19 cellular contexts compared by ENCODE assay signal in genomic region chr2:46877619-46878113, GRCh38. TPM values are rescaled to one million over a fixed set of nuclear protein-coding genes. Genes with fewer than 3 reads are reported as not detected.
DNase-seq lines count a peak whose midpoint lies in the region; ATAC-seq, FAIRE-seq and TF ChIP-seq lines count a peak whose summit lies in the region.
"Had no signal": no experiment of that assay in that cellular context is flagged by ENCODE, and none has a peak within 500 bp of the region (broad histone marks: within the 10 kb centered on the region; RNA-seq: fewer than 3 reads in every experiment).

No MANE protein-coding gene starts in this region.

- peak overlapping the region; percentile 52; the same call in 1 of the 2 replicates for H3K56ac ChIP-seq in IMR-90 (ENCODE audit: extremely low read depth, insufficient read depth, low read length)

- FAIRE-seq in A549 (lab: Jason Lieb, UNC), result no peak
- FAIRE-seq: A204.1, RCC 7860 had no signal

- peaks cover 24 to 76% of the 10 kb centered on the region in 2 experiments for H3K79me1 ChIP-seq in IMR-90 (ENCODE audit: low read depth in 1 of 2, low read length in 2 of 2)
- no peaks in the 10 kb centered on the region for H3K79me1 ChIP-seq in neuronal stem cell (ENCODE audit: low read depth, low read length)

- H3K27ac ChIP-seq in A549 (peak overlapping the region; percentile 87 to 91), IMR-90 (ENCODE audit: insufficient read depth, low read length) (peak overlapping the region; percentile 91), coronary artery (peak overlapping the region in 1 of 2 donors; percentile 21), neuronal stem cell (replicated peaks; ENCODE audit: low read length) (no peak overlapping the region), tibial nerve (peak overlapping the region in 2 of 4 donors; percentile 30 to 46)
- H3K27ac ChIP-seq: BLaER1, KMS-11 had no signal

- no peak overlapping the region for H3K4me3 ChIP-seq in A549
- no peak overlapping the region for H3K4me3 ChIP-seq in IMR-90 (ENCODE audit: insufficient read depth, low read depth, low read length)
- H3K4me3 ChIP-seq in coronary artery, result no peak overlapping the region
- peak overlapping the region in 1 of 2 donors; percentile 67 for H3K4me3 ChIP-seq in neuronal stem cell (ENCODE audit: low read length in 2 of 2)
- H3K4me3 ChIP-seq in tibial nerve, result no peak overlapping the region
- H3K4me3 ChIP-seq: BLaER1 had no signal

- peak overlapping the region; percentile 87 for H2AK9ac ChIP-seq in IMR-90 (replicated peaks; ENCODE audit: low read depth, low read length, poor library complexity)

- peaks cover 88% of the 10 kb centered on the region for H3K4me1 ChIP-seq in A549
- peaks cover 54% of the 10 kb centered on the region for H3K4me1 ChIP-seq in IMR-90 (ENCODE audit: control insufficient read depth, insufficient read depth, low read length)
- peaks cover 5 to 18% of the 10 kb centered on the region in 2 donors for H3K4me1 ChIP-seq in neuronal stem cell (ENCODE audit: control insufficient read depth in 2 of 2, insufficient read depth in 1 of 2, low read depth in 1 of 2, low read length in 2 of 2)
- H3K4me1 ChIP-seq in tibial nerve, result peaks cover 0 to 52% (median 24%) of the 10 kb centered on the region in 4 donors

- H4K8ac ChIP-seq in IMR-90 (ENCODE audit: low read depth in 2 of 2, low read length in 2 of 2) (peak overlapping the region; percentile 72 to 100), neuronal stem cell (ENCODE audit: low read depth, low read length) (peak overlapping the region; percentile 95)

- H2BK5ac ChIP-seq in IMR-90 (ENCODE audit: low read depth, low read length, poor library complexity, severe bottlenecking) (peak overlapping the region; percentile 100), neuronal stem cell (ENCODE audit: low read length) (no peak overlapping the region)

- peak overlapping the region; percentile 100 for H2AK5ac ChIP-seq in IMR-90 (ENCODE audit: low read depth, low read length)
- H2AK5ac ChIP-seq in neuronal stem cell (ENCODE audit: low read depth, low read length), result no peak overlapping the region

- TF ChIP-seq EP300 in A549 (IDR thresholded peaks at IDR 0.05) (no peak), tibial nerve (IDR thresholded peaks at IDR 0.05) (no peak)

- peaks cover 55% of the 10 kb centered on the region for H3K9me1 ChIP-seq in IMR-90 (ENCODE audit: insufficient read depth, low read length)

- H2AFZ ChIP-seq in IMR-90 (replicated peaks; ENCODE audit: low read length, poor library complexity) (peak overlapping the region; percentile 65), neuronal stem cell (ENCODE audit: low read length) (no peak overlapping the region)

- H2BK12ac ChIP-seq in neuronal stem cell (ENCODE audit: low read length), result no peak overlapping the region

- in situ Hi-C loops in IMR-90 (cut with MboI; ENCODE audit: low sequenced_read_pairs), result no loop called here

- no peak for TF ChIP-seq CTCF in A549 (IDR thresholded peaks at IDR 0.05)
- no peak for TF ChIP-seq CTCF in IMR-90 (conservative IDR thresholded peaks at IDR 0.05; ENCODE audit: low read depth, low read length)
- TF ChIP-seq CTCF in coronary artery (IDR thresholded peaks at IDR 0.05), result no peak
- TF ChIP-seq CTCF in tibial nerve (IDR thresholded peaks at IDR 0.05), result no peak

- dilution Hi-C loops in IMR-90 (cut with HindIII; ENCODE audit: low sequenced_read_pairs, unreplicated experiment), result no loop called here

- CTCF ChIA-PET in A549 (lab: Yijun Ruan, JAX), result interaction anchor here (0.6 to 2.5 kb wide), 17 partner anchors 11 to 244 kb away, joined by 3 to 15 read pairs (median 5); no protein-coding TSS in a partner anchor
- CTCF ChIA-PET in IMR-90 (lab: Yijun Ruan, JAX), result interaction anchor here (0.7 to 1.0 kb wide), 3 partner anchors 11 to 221 kb away, joined by 3 to 5 read pairs (median 3); no protein-coding TSS in a partner anchor

- H3K23ac ChIP-seq in IMR-90 (ENCODE audit: low read depth, low read length) (peak overlapping the region; percentile 99), neuronal stem cell (ENCODE audit: low read depth, low read length, poor library complexity) (peak overlapping the region; percentile 92)

- H2BK120ac ChIP-seq in IMR-90 (ENCODE audit: low read depth, low read length) (peak overlapping the region; percentile 99), neuronal stem cell (ENCODE audit: low read depth, low read length) (no peak overlapping the region)

- H4K20me1 ChIP-seq in IMR-90 (ENCODE audit: insufficient read depth, low read length), result no peaks in the 10 kb centered on the region; the same call in 1 of the 2 replicates
- H4K20me1 ChIP-seq: BLaER1 had no signal

- peak overlapping the region; percentile 100 for H3K4ac ChIP-seq in IMR-90 (ENCODE audit: low read depth, low read length)
- H3K4ac ChIP-seq in neuronal stem cell (ENCODE audit: low read length), result peak overlapping the region; percentile 91

- H3K9me3 ChIP-seq in A549 (peaks cover 5% of the 10 kb centered on the region), IMR-90 (ENCODE audit: control insufficient read depth, insufficient read depth, low read length) (no peaks in the 10 kb centered on the region), neuronal stem cell (replicated peaks in 1 of 2; ENCODE audit: control insufficient read depth in 2 of 2, insufficient read depth in 1 of 2, low read depth in 1 of 2, low read length in 2 of 2) (peaks cover 2 to 12% of the 10 kb centered on the region in 2 donors), tibial nerve (no peaks in the 10 kb centered on the region)
- H3K9me3 ChIP-seq: BLaER1 had no signal

- H3K14ac ChIP-seq in IMR-90 (replicated peaks; ENCODE audit: low read depth, low read length) (peak overlapping the region; percentile 99), neuronal stem cell (ENCODE audit: low read length) (peak overlapping the region; percentile 41)

- H4K5ac ChIP-seq in IMR-90 (ENCODE audit: low read depth, low read length), result peak overlapping the region; percentile 97

- POLR2A ChIA-PET in A549 (lab: Yijun Ruan, JAX), result no interaction called here
- POLR2A ChIA-PET in IMR-90 (lab: Charles Lee; ENCODE audit: unreplicated experiment), result no interaction called here

- no peaks in the 10 kb centered on the region for H3K36me3 ChIP-seq in IMR-90 (ENCODE audit: control insufficient read depth, insufficient read depth, low read length)
- peaks cover 0 to 8% of the 10 kb centered on the region in 2 donors for H3K36me3 ChIP-seq in neuronal stem cell (replicated peaks in 1 of 2; ENCODE audit: control insufficient read depth in 2 of 2, insufficient read depth in 2 of 2, low read length in 2 of 2)
- no peaks in the 10 kb centered on the region for H3K36me3 ChIP-seq in tibial nerve
- H3K36me3 ChIP-seq: BLaER1 had no signal

- intact Hi-C loops in IMR-90 (cut with micrococcal nuclease) (loop anchor here (2.0 kb wide), 2 partner anchors 177 to 245 kb away; no protein-coding TSS in a partner anchor), posterior vena cava (cut with DNase I) (loop anchor here (5.0 to 10.0 kb wide), 2 partner anchors 73 to 75 kb away; no protein-coding TSS in a partner anchor)

- no peak; the same call in 1 of the 2 replicates for TF ChIP-seq POLR2A in A549 (IDR thresholded peaks at IDR 0.05; ENCODE audit: low read length)
- TF ChIP-seq POLR2A in IMR-90 (IDR thresholded peaks at IDR 0.05; ENCODE audit: low read depth, low read length), result 0 out of 2 replicates have a peak, but pooled peaks have one; percentile 33
- no peak for TF ChIP-seq POLR2A in tibial nerve (IDR thresholded peaks at IDR 0.05)

- H3K9ac ChIP-seq in IMR-90 (ENCODE audit: low read depth, low read length) (peak overlapping the region; percentile 40), neuronal stem cell (ENCODE audit: low read depth, low read length, poor library complexity) (peak overlapping the region; percentile 77)
- H3K9ac ChIP-seq: BLaER1, KMS-11 had no signal

- no peak for ATAC-seq in A549
- ATAC-seq in IMR-90 (ENCODE audit: low read depth), result no peak
- no peak for ATAC-seq in HG03280 (IDR thresholded peaks at IDR 0.05; ENCODE audit: unreplicated experiment)

- H3K4me2 ChIP-seq in A549, result no peak overlapping the region
- no peak overlapping the region for H3K4me2 ChIP-seq in IMR-90 (ENCODE audit: low read depth, low read length)
- H3K4me2 ChIP-seq in neuronal stem cell (ENCODE audit: insufficient read depth, low read length, poor library complexity, severe bottlenecking), result no peak overlapping the region
- H3K4me2 ChIP-seq: BLaER1, KMS-11 had no signal

- H4K91ac ChIP-seq in IMR-90 (ENCODE audit: insufficient read depth, low read depth, low read length) (peak overlapping the region; percentile 98), neuronal stem cell (ENCODE audit: low read depth, low read length, poor library complexity) (peak overlapping the region; percentile 77)

- H2BK15ac ChIP-seq in IMR-90 (ENCODE audit: low read depth, low read length), result peak overlapping the region; percentile 100
- H2BK15ac ChIP-seq in neuronal stem cell (ENCODE audit: low read length), result no peak overlapping the region

- peak overlapping the region; percentile 99 for H2BK20ac ChIP-seq in IMR-90 (ENCODE audit: low read depth, low read length)

- TF ChIP-seq RAD21 in A549 (conservative IDR thresholded peaks at IDR 0.05 in 1 of 2, IDR thresholded peaks at IDR 0.05 in 1 of 2) (no peak), IMR-90 (IDR thresholded peaks at IDR 0.05; ENCODE audit: low read length) (no peak)

- H3K27me3 ChIP-seq in IMR-90 (ENCODE audit: control insufficient read depth, insufficient read depth, low read length), result no peaks in the 10 kb centered on the region
- H3K27me3 ChIP-seq in neuronal stem cell (ENCODE audit: control insufficient read depth in 3 of 3, insufficient read depth in 3 of 3, low read depth in 1 of 3, low read length in 3 of 3), result peaks cover 0 to 10% (median 4%) of the 10 kb centered on the region in 3 experiments
- no peaks in the 10 kb centered on the region for H3K27me3 ChIP-seq in tibial nerve
- H3K27me3 ChIP-seq: BLaER1 had no signal

- BruUV-seq in IMR-90 (replicated peaks; lab: Mats Ljungman, UMichigan), result no TSS peak

- DNase-seq in A549 (ENCODE audit: low read depth in 1 of 2, low spot score in 1 of 2) (no peak), IMR-90 (no peak), coronary artery (ENCODE audit: low spot score) (peak; percentile 68), neuronal stem cell (ENCODE audit: low spot score) (no peak), tibial nerve (ENCODE audit: low spot score in 2 of 2) (no peak), posterior vena cava (ENCODE audit: low spot score) (no peak)
- DNase-seq in effector CD8-positive, alpha-beta T cell (lab: John Stamatoyannopoulos, UW), result no peak
- DNase-seq: DMS53, NCI-H1417, NCI-H187, NCI-H2227 treated with DMSO at 0.1 percent for 48 hours, NCI-H510A treated with DMSO at 0.1 percent for 48 hours, NCI-H774, SIG-M5 had no signal

- H3K18ac ChIP-seq in IMR-90 (ENCODE audit: low read depth, low read length) (peak overlapping the region; percentile 95), neuronal stem cell (ENCODE audit: low read length) (no peak overlapping the region)

- WGBS in A549 (ENCODE audit: missing lambda C conversion rate), result 94% methylated on average over 5 of the region's 5 CpGs
- 91 to 100% methylated on average over 1 to 4 of the region's 5 CpGs for WGBS in IMR-90 (ENCODE audit: extremely low coverage in 2 of 2, insufficient read length in 1 of 2), 2 experiments
- 100% methylated on average over 5 of the region's 5 CpGs; no CpG with 5 or more reads in 1 of the 2 donors for WGBS in neuronal stem cell (ENCODE audit: extremely low coverage in 2 of 2, insufficient read length in 2 of 2, insufficient replicate concordance in 1 of 2), 2 donors
- 85 to 90% methylated on average over 5 of the region's 5 CpGs for WGBS in tibial nerve, 2 donors

RNA-seq across cellular contexts. Expression of gene MCFD2, which starts 37.9 kb away (rescaled TPM):
- 172 and 210 TPM in 2 replicates for polyA plus RNA-seq in A549 (2011; rRNA removed)
- 51.2 and 61.9 TPM in 2 replicates for polyA plus RNA-seq in A549 (2012; cell fraction: cytosol; rRNA removed)
- 35.2 and 36.7 TPM in 2 replicates for polyA plus RNA-seq in A549 (2012; cell fraction: nucleus; rRNA removed)
- polyA plus RNA-seq in A549 (2017; fragmentation: RNase III; extraction: RNeasy Plus Mini Kit Qiagen cat#74134 plus additional on column Dnase treatment), result 118 to 125 TPM (median 120 TPM) in 3 replicates
- polyA minus RNA-seq in A549 (2011; rRNA and poly(A)+ RNA removed), result 90.0 and 90.1 TPM in 2 replicates
- total RNA-seq in IMR-90 (2012; rRNA removed), result 177 and 219 TPM in 2 replicates
- polyA plus RNA-seq in IMR-90 (2012; rRNA removed), result 127 and 145 TPM in 2 replicates
- polyA plus RNA-seq in IMR-90 (2012; cell fraction: cytosol; rRNA removed), result 51.2 and 117 TPM in 2 replicates
- polyA plus RNA-seq in IMR-90 (2012; cell fraction: nucleus; rRNA removed; ENCODE audit: low replicate concordance), result 56.9 and 86.4 TPM in 2 replicates
- 56.7 TPM for polyA plus RNA-seq in neuronal stem cell (2013, experiment 1 of 2)
- 57.6 TPM for polyA plus RNA-seq in neuronal stem cell (2013, experiment 2 of 2)
- 100 to 1,000 TPM in 1 of 4 donors, 10 to 100 TPM in 3; 49.2 to 111 (median 56.0) TPM for total RNA-seq in tibial nerve
- total RNA-seq in posterior vena cava, result 100 to 1,000 TPM; 111 to 137 TPM
